ENCODE assay signal across 18 cellular contexts in genomic region chr11:67489860-67490726, GRCh38. TPM values are rescaled to one million over a fixed set of nuclear protein-coding genes. Genes with fewer than 3 reads are reported as not detected.
DNase-seq lines count a peak whose midpoint lies in the region; ATAC-seq, FAIRE-seq and TF ChIP-seq lines count a peak whose summit lies in the region.
"Had no signal": no experiment of that assay in that cellular context is flagged by ENCODE, and none has a peak within 500 bp of the region (broad histone marks: within the 10 kb centered on the region; RNA-seq: fewer than 3 reads in every experiment).

No MANE protein-coding gene starts in this region.

- H3K4me3 Mint-ChIP-seq in CD4-positive, alpha-beta T cell: no peak overlapping the region
- H3K4me3 Mint-ChIP-seq in activated CD8-positive, alpha-beta T cell treated with anti-CD3 and anti-CD28 coated beads, Interleukin-2, amount 10 ng/mL, durations not matched to agents 7 days and 5 days: no peak overlapping the region
- peak overlapping the region in 1 of 10 donors; percentile 3 for H3K4me3 Mint-ChIP-seq in naive thymus-derived CD8-positive, alpha-beta T cell

- peaks cover 68% of the 10 kb centered on the region for H3K36me3 Mint-ChIP-seq in CD4-positive, alpha-beta T cell (ENCODE audit: low read depth)
- peaks cover 60% of the 10 kb centered on the region for H3K36me3 Mint-ChIP-seq in activated CD8-positive, alpha-beta T cell treated with anti-CD3 and anti-CD28 coated beads, Interleukin-2, amount 10 ng/mL, durations not matched to agents 7 days and 5 days (ENCODE audit: low read depth)
- H3K36me3 Mint-ChIP-seq in naive thymus-derived CD8-positive, alpha-beta T cell: peaks cover 0 to 58% (median 12%) of the 10 kb centered on the region in 3 donors

- no peaks in the 10 kb centered on the region for H3K9me3 Mint-ChIP-seq in CD4-positive, alpha-beta T cell
- H3K9me3 Mint-ChIP-seq in activated CD8-positive, alpha-beta T cell treated with anti-CD3 and anti-CD28 coated beads, Interleukin-2, amount 10 ng/mL, durations not matched to agents 7 days and 5 days (ENCODE audit: insufficient read depth): no peaks in the 10 kb centered on the region
- H3K9me3 Mint-ChIP-seq in naive thymus-derived CD8-positive, alpha-beta T cell: no peaks in the 10 kb centered on the region

- H3K27ac Mint-ChIP-seq in CD4-positive, alpha-beta T cell: peak overlapping the region; percentile 74
- peak overlapping the region; percentile 57 for H3K27ac Mint-ChIP-seq in activated CD8-positive, alpha-beta T cell treated with anti-CD3 and anti-CD28 coated beads, Interleukin-2, amount 10 ng/mL, durations not matched to agents 7 days and 5 days
- peak overlapping the region in 8 of 10 donors; percentile 35 to 81 (median 68) for H3K27ac Mint-ChIP-seq in naive thymus-derived CD8-positive, alpha-beta T cell

- no peak; the same call in 1 of the 2 replicates for TF ChIP-seq POLR2A in GM12892 (IDR thresholded peaks at IDR 0.05; ENCODE audit: low read depth, low read length)

- DNase-seq in CD4-positive, alpha-beta T cell: no peak
- no peak for DNase-seq in GM12892 (ENCODE audit: insufficient read length)
- DNase-seq in activated CD8-positive, alpha-beta T cell treated with anti-CD3 and anti-CD28 coated beads, Interleukin-2, amount 10 ng/mL, durations not matched to agents 7 days and 5 days: no peak
- no peak for DNase-seq in naive thymus-derived CD8-positive, alpha-beta T cell
- no peak for DNase-seq in GM13976 (ENCODE audit: low spot score)
- no peak for DNase-seq in activated effector memory CD4-positive, alpha-beta T cell treated with anti-CD3 and anti-CD28 coated beads, Interleukin-2, amount 50 U/mL, for 16 hours
- DNase-seq: anterior cingulate cortex, NCI-H2227 treated with DMSO at 0.1 percent for 48 hours, occipital lobe, T1000 had no signal

- no peaks in the 10 kb centered on the region for H3K27me3 ChIP-seq in CD4-positive, alpha-beta T cell (ENCODE audit: control insufficient read depth, insufficient read depth, low read length)
- H3K27me3 ChIP-seq: suprapubic skin had no signal

- intact Hi-C loops in CD4-positive, alpha-beta T cell (cut with DNase I, micrococcal nuclease): loop anchor here in 1 of 2 experiments (10.0 kb wide), 1 partner anchor 205 kb away; the partner anchor contains the start of gene ANKRD13D

- POLR2A ChIA-PET in CD4-positive, alpha-beta T cell (lab: Charles Lee): interaction anchor here (1.2 to 2.0 kb wide), 3 partner anchors 45 to 69 kb away, joined by 4 to 15 read pairs (median 5); partner anchors contain the start of gene PTPRCAP
- POLR2A ChIA-PET in activated CD8-positive, alpha-beta T cell treated with anti-CD3 and anti-CD28 coated beads, Interleukin-2, amount 10 ng/mL, durations not matched to agents 7 days and 5 days (lab: Charles Lee): interaction anchor here (0.7 kb wide), 1 partner anchor 137 kb away, joined by 3 read pairs; the partner anchor contains the start of gene POLD4
- POLR2A ChIA-PET in naive thymus-derived CD8-positive, alpha-beta T cell (lab: Charles Lee): interaction anchor here (0.7 to 9.3 kb wide), 10 partner anchors 9 to 219 kb away, joined by 3 to 176 read pairs (median 5); partner anchors contain the start of genes PITPNM1 and TMEM134

- TF ChIP-seq CTCF in CD4-positive, alpha-beta T cell (IDR thresholded peaks at IDR 0.05): no peak
- no peak for TF ChIP-seq CTCF in GM13976 (IDR thresholded peaks at IDR 0.05; ENCODE audit: borderline replicate concordance, control extremely low read depth, extremely low read depth, insufficient read depth, missing control alignments)

- in situ Hi-C loops in GM13976 (cut with MboI; ENCODE audit: low sequenced_read_pairs, unreplicated experiment): no loop called here

- FAIRE-seq in GM12892 (lab: Jason Lieb, UNC): peak; percentile 5

- H3K27ac ChIP-seq in CD4-positive, alpha-beta T cell (ENCODE audit: low read depth, low read length): no peak overlapping the region
- H3K27ac ChIP-seq: suprapubic skin had no signal

- CTCF ChIA-PET in CD4-positive, alpha-beta T cell (lab: Charles Lee): interaction anchor here (1.0 kb wide), 1 partner anchor 133 kb away, joined by 3 read pairs; no protein-coding TSS in a partner anchor
- CTCF ChIA-PET in activated CD8-positive, alpha-beta T cell treated with anti-CD3 and anti-CD28 coated beads, Interleukin-2, amount 10 ng/mL, durations not matched to agents 7 days and 5 days (lab: Charles Lee): interaction anchor here (0.8 to 0.9 kb wide), 2 partner anchors 22 to 124 kb away, joined by 3 read pairs; no protein-coding TSS in a partner anchor

- peaks cover 42% of the 10 kb centered on the region for H3K4me1 Mint-ChIP-seq in CD4-positive, alpha-beta T cell (ENCODE audit: low read depth)
- peaks cover 38% of the 10 kb centered on the region for H3K4me1 Mint-ChIP-seq in activated CD8-positive, alpha-beta T cell treated with anti-CD3 and anti-CD28 coated beads, Interleukin-2, amount 10 ng/mL, durations not matched to agents 7 days and 5 days (ENCODE audit: low read depth)
- peaks cover 20 to 47% (median 37%) of the 10 kb centered on the region in 4 donors for H3K4me1 Mint-ChIP-seq in naive thymus-derived CD8-positive, alpha-beta T cell

- H3K9me3 ChIP-seq in CD4-positive, alpha-beta T cell (ENCODE audit: control insufficient read depth, low read length): no peaks in the 10 kb centered on the region
- H3K9me3 ChIP-seq: suprapubic skin had no signal

- no peaks in the 10 kb centered on the region for H3K27me3 Mint-ChIP-seq in CD4-positive, alpha-beta T cell
- H3K27me3 Mint-ChIP-seq in activated CD8-positive, alpha-beta T cell treated with anti-CD3 and anti-CD28 coated beads, Interleukin-2, amount 10 ng/mL, durations not matched to agents 7 days and 5 days (ENCODE audit: low read depth): no peaks in the 10 kb centered on the region
- no peaks in the 10 kb centered on the region for H3K27me3 Mint-ChIP-seq in naive thymus-derived CD8-positive, alpha-beta T cell

- ATAC-seq in CD4-positive, alpha-beta T cell (ENCODE audit: poor library complexity): no peak
- no peak for ATAC-seq in activated CD8-positive, alpha-beta T cell treated with anti-CD3 and anti-CD28 coated beads, Interleukin-2, amount 10 ng/mL, durations not matched to agents 7 days and 5 days
- no peak for ATAC-seq in naive thymus-derived CD8-positive, alpha-beta T cell
- no peak for ATAC-seq in HG03442 (IDR thresholded peaks at IDR 0.05; ENCODE audit: unreplicated experiment)
- ATAC-seq in GM18861 (IDR thresholded peaks at IDR 0.05; ENCODE audit: unreplicated experiment): no peak

RNA-seq across cellular contexts. Expression of gene AIP, which starts 7.3 kb away (rescaled TPM):
- 100 to 1,000 TPM; 115 to 117 TPM for total RNA-seq in CD4-positive, alpha-beta T cell
- 96.4 TPM for polyA plus RNA-seq in GM12892 (2012; ENCODE audit: missing spikeins)
- 100 to 1,000 TPM; 156 to 163 TPM for total RNA-seq in activated CD8-positive, alpha-beta T cell treated with anti-CD3 and anti-CD28 coated beads, Interleukin-2, amount 10 ng/mL, durations not matched to agents 7 days and 5 days
- total RNA-seq in naive thymus-derived CD8-positive, alpha-beta T cell: 100 to 1,000 TPM; 136 to 141 TPM
- polyA plus RNA-seq in naive thymus-derived CD8-positive, alpha-beta T cell: 100 to 1,000 TPM; 146 to 169 (median 146) TPM

RNA-seq across cellular contexts. Expression of gene PITPNM1, which starts 15.1 kb away (rescaled TPM):
- 10 to 100 TPM; 90.0 to 94.8 TPM for total RNA-seq in CD4-positive, alpha-beta T cell
- 12.0 TPM for polyA plus RNA-seq in GM12892 (2012; ENCODE audit: missing spikeins)
- 100 to 1,000 TPM; 110 to 117 TPM for total RNA-seq in activated CD8-positive, alpha-beta T cell treated with anti-CD3 and anti-CD28 coated beads, Interleukin-2, amount 10 ng/mL, durations not matched to agents 7 days and 5 days
- 100 to 1,000 TPM; 118 to 120 TPM for total RNA-seq in naive thymus-derived CD8-positive, alpha-beta T cell
- 10 to 100 TPM; 13.8 to 36.5 (median 15.9) TPM for polyA plus RNA-seq in naive thymus-derived CD8-positive, alpha-beta T cell

RNA-seq across cellular contexts. Expression of gene CDK2AP2, which starts 17.9 kb away (rescaled TPM):
- 10 to 100 TPM; 19.5 to 22.0 TPM for total RNA-seq in CD4-positive, alpha-beta T cell
- polyA plus RNA-seq in GM12892 (2012; ENCODE audit: missing spikeins): 37.0 TPM
- 100 to 1,000 TPM; 168 to 175 TPM for total RNA-seq in activated CD8-positive, alpha-beta T cell treated with anti-CD3 and anti-CD28 coated beads, Interleukin-2, amount 10 ng/mL, durations not matched to agents 7 days and 5 days
- 10 to 100 TPM; 41.8 to 46.4 TPM for total RNA-seq in naive thymus-derived CD8-positive, alpha-beta T cell
- polyA plus RNA-seq in naive thymus-derived CD8-positive, alpha-beta T cell: 10 to 100 TPM; 75.9 to 96.8 (median 79.5) TPM

RNA-seq across cellular contexts. Expression of gene TMEM134, which starts 21.0 kb away (rescaled TPM):
- total RNA-seq in CD4-positive, alpha-beta T cell: 10 to 100 TPM; 49.9 to 52.4 TPM
- 28.4 TPM for polyA plus RNA-seq in GM12892 (2012; ENCODE audit: missing spikeins)
- 10 to 100 TPM; 39.6 to 42.5 TPM for total RNA-seq in activated CD8-positive, alpha-beta T cell treated with anti-CD3 and anti-CD28 coated beads, Interleukin-2, amount 10 ng/mL, durations not matched to agents 7 days and 5 days
- total RNA-seq in naive thymus-derived CD8-positive, alpha-beta T cell: 100 to 1,000 TPM; 105 to 111 TPM
- 100 to 1,000 TPM; 128 to 148 (median 144) TPM for polyA plus RNA-seq in naive thymus-derived CD8-positive, alpha-beta T cell

RNA-seq across cellular contexts. Expression of gene CABP2, which starts 33.2 kb away (rescaled TPM):
- not detected for total RNA-seq in CD4-positive, alpha-beta T cell
- not detected for polyA plus RNA-seq in GM12892 (2012; ENCODE audit: missing spikeins)
- not detected for total RNA-seq in activated CD8-positive, alpha-beta T cell treated with anti-CD3 and anti-CD28 coated beads, Interleukin-2, amount 10 ng/mL, durations not matched to agents 7 days and 5 days
- total RNA-seq in naive thymus-derived CD8-positive, alpha-beta T cell: not detected
- not detected for polyA plus RNA-seq in naive thymus-derived CD8-positive, alpha-beta T cell
- total RNA-seq: activated CD8-positive, alpha-beta memory T cell treated with anti-CD3 and anti-CD28 coated beads for 36 hours; dermis microvascular lymphatic vessel endothelial cell; HT1080; lower leg skin; occipital lobe; smooth muscle cell; suprapubic skin had no signal
- polyA plus RNA-seq: smooth muscle cell had no signal
